ENCODE assay signal across 13 cellular contexts in genomic region chr2:239579081-239579480, GRCh38.
A peak's percentile ranks its signal among the peaks of the same experiment; 100 is the strongest.
DNase-seq lines count a peak whose midpoint lies in the region; TF ChIP-seq lines count a peak whose summit lies in the region.
"Had no signal": no experiment of that assay in that cellular context is flagged by ENCODE, and none has a peak within 500 bp of the region (broad histone marks: within the 10 kb centered on the region; RNA-seq: fewer than 3 reads in every experiment).

No MANE protein-coding gene starts in this region.

- peaks cover 3% of the 10 kb centered on the region for H3K9me3 Mint-ChIP-seq in chondrocyte (ENCODE audit: low read depth)
- H3K9me3 Mint-ChIP-seq: CD4-positive, alpha-beta T cell had no signal

- H3K36me3 ChIP-seq in BLaER1 (no peaks in the 10 kb centered on the region), transverse colon (no peaks in the 10 kb centered on the region)
- no peaks in the 10 kb centered on the region for H3K36me3 ChIP-seq in BLaER1 treated with 17β-estradiol and CSF1 and Interleukin-3, amounts not matched to agents 10 nM and 100 nM

- H3K9me3 ChIP-seq in BLaER1 (no peaks in the 10 kb centered on the region), transverse colon (no peaks in the 10 kb centered on the region)
- no peaks in the 10 kb centered on the region for H3K9me3 ChIP-seq in BLaER1 treated with 17β-estradiol and CSF1 and Interleukin-3, amounts not matched to agents 10 nM and 100 nM (replicated peaks in 1 of 11)

- H3K4me1 Mint-ChIP-seq in chondrocyte (ENCODE audit: low read depth), result no peaks in the 10 kb centered on the region

- in situ Hi-C loops in transverse colon (cut with MboI; ENCODE audit: low pct_ligation_motif_present in 1 of 4, low pct_unique_long_range_greater_than_20kb in 1 of 4, low sequenced_read_pairs in 3 of 4), result no loop called here

- H3K4me3 Mint-ChIP-seq in chondrocyte (ENCODE audit: unreplicated experiment), result no peak overlapping the region
- H3K4me3 Mint-ChIP-seq: CD4-positive, alpha-beta T cell; GM23338 had no signal

- H3K27ac ChIP-seq in BLaER1 (no peak overlapping the region), transverse colon (no peak overlapping the region)
- no peak overlapping the region for H3K27ac ChIP-seq in BLaER1 treated with 17β-estradiol and CSF1 and Interleukin-3, amounts not matched to agents 10 nM and 100 nM

- no peak for TF ChIP-seq EP300 in transverse colon (IDR thresholded peaks at IDR 0.05; ENCODE audit: low read depth)

- peaks cover 46% of the 10 kb centered on the region for H3K4me1 ChIP-seq in BLaER1
- H3K4me1 ChIP-seq in BLaER1 treated with 17β-estradiol and CSF1 and Interleukin-3, amounts not matched to agents 10 nM and 100 nM, result peaks cover 12 to 49% (median 35%) of the 10 kb centered on the region in 10 experiments
- peaks cover 0 to 8% (median 0%) of the 10 kb centered on the region in 4 donors for H3K4me1 ChIP-seq in transverse colon

- peak; percentile 67 for DNase-seq in chondrocyte (ENCODE audit: low spot score)
- DNase-seq in posterior vena cava (ENCODE audit: low spot score), result peak; percentile 51
- DNase-seq in NCI-H2029 (lab: John Stamatoyannopoulos, UW), result no peak
- no peak for DNase-seq in T-helper 9 cell
- no peak for DNase-seq in transverse colon
- DNase-seq: CD4-positive, alpha-beta T cell; DMS79; EL; H7; IMR-90 had no signal

- H3K4me3 ChIP-seq in BLaER1 (no peak overlapping the region), transverse colon (no peak overlapping the region)
- H3K4me3 ChIP-seq in BLaER1 treated with 17β-estradiol and CSF1 and Interleukin-3, amounts not matched to agents 10 nM and 100 nM, result no peak overlapping the region
- H3K4me3 ChIP-seq: GM23338 had no signal

- 96% methylated on average over 11 of the region's 12 CpGs; no CpG with 5 or more reads in 1 of the 2 donors for WGBS in transverse colon (ENCODE audit: low coverage in 1 of 2), 2 donors

- no peak overlapping the region for H3K27ac Mint-ChIP-seq in chondrocyte (ENCODE audit: unreplicated experiment)
- H3K27ac Mint-ChIP-seq: CD4-positive, alpha-beta T cell; GM23338 had no signal

- H4K20me1 ChIP-seq in BLaER1, result no peaks in the 10 kb centered on the region
- H4K20me1 ChIP-seq in BLaER1 treated with 17β-estradiol and CSF1 and Interleukin-3, amounts not matched to agents 10 nM and 100 nM, result no peaks in the 10 kb centered on the region

- intact Hi-C loops in posterior vena cava (cut with DNase I), result no loop called here
- intact Hi-C loops in transverse colon (cut with DNase I; ENCODE audit: low total_unique reads), result no loop called here

- H3K27me3 ChIP-seq in BLaER1 (no peaks in the 10 kb centered on the region), transverse colon (peaks cover 11% of the 10 kb centered on the region)
- H3K27me3 ChIP-seq in BLaER1 treated with 17β-estradiol and CSF1 and Interleukin-3, amounts not matched to agents 10 nM and 100 nM, result no peaks in the 10 kb centered on the region

- no peaks in the 10 kb centered on the region for H3K36me3 Mint-ChIP-seq in chondrocyte (ENCODE audit: low read depth)

- no peak for TF ChIP-seq POLR2A in transverse colon (IDR thresholded peaks at IDR 0.05)

- H3K4me2 ChIP-seq in BLaER1, result peak overlapping the region; percentile 17; the same call in 1 of the 2 replicates
- peak overlapping the region in 6 of 11 experiments; percentile 26 to 51 (median 40); a peak in 9 of 22 replicates for H3K4me2 ChIP-seq in BLaER1 treated with 17β-estradiol and CSF1 and Interleukin-3, amounts not matched to agents 10 nM and 100 nM
- H3K4me2 ChIP-seq: GM23338 had no signal

- H3K27me3 Mint-ChIP-seq in chondrocyte (ENCODE audit: low read depth), result peaks cover 5% of the 10 kb centered on the region
- H3K27me3 Mint-ChIP-seq: CD4-positive, alpha-beta T cell had no signal

- no peak overlapping the region for H3K9ac ChIP-seq in BLaER1
- no peak overlapping the region for H3K9ac ChIP-seq in BLaER1 treated with 17β-estradiol and CSF1 and Interleukin-3, amounts not matched to agents 10 nM and 100 nM

- no peak for TF ChIP-seq CTCF in chondrocyte (IDR thresholded peaks at IDR 0.05)
- no peak for TF ChIP-seq CTCF in transverse colon (IDR thresholded peaks at IDR 0.05)

Comparison
In these comparisons a context has a peak if more than half of its experiments do, and no peak if none do; other contexts are left out.
1. DNase-seq: peak in chondrocyte (single experiment) and posterior vena cava (single experiment); none in NCI-H2029 (single experiment), T-helper 9 cell (single experiment) and transverse colon (single experiment).